In genomic region chr9:35814841-35815543, GRCh38 we compare ENCODE assay signal across 8 cellular contexts.
A peak's percentile ranks its signal among the peaks of the same experiment; 100 is the strongest.
DNase-seq lines count a peak whose midpoint lies in the region; ATAC-seq and FAIRE-seq lines count a peak whose summit lies in the region.

Gene HINT2, minus strand, starts transcription at chr9:35815042. Its CDS starts 63 bp downstream, at chr9:35814979.

- ATAC-seq in GM21367 (IDR thresholded peaks at IDR 0.05; ENCODE audit: unreplicated experiment) (peak; percentile 57), memory B cell (ENCODE audit: low read depth) (peak; percentile 75)
- peak; percentile 72 for ATAC-seq in effector memory CD8-positive, alpha-beta T cell (replicated peaks)

- peaks cover 0 to 6% of the 10 kb centered on the region in 2 donors for H3K27me3 Mint-ChIP-seq in effector memory CD8-positive, alpha-beta T cell
- no peaks in the 10 kb centered on the region for H3K27me3 Mint-ChIP-seq in memory B cell

- DNase-seq in COLO829 (ENCODE audit: low spot score) = peak; percentile 99
- peak; percentile 88 for DNase-seq in HTR-8/SVneo (ENCODE audit: insufficient read length, low spot score)
- DNase-seq in NOMO-1 treated with dmso at 0.1 percent for 144 hours (lab: John Stamatoyannopoulos, UW; ENCODE audit: unreplicated experiment) = peak; percentile 99
- peak; percentile 87 to 91 (median 90) for DNase-seq in activated CD8-positive, alpha-beta memory T cell treated with anti-CD3 and anti-CD28 coated beads for 48 hours (ENCODE audit: low read depth in 2 of 3, low spot score in 2 of 3)
- DNase-seq in effector memory CD8-positive, alpha-beta T cell = peak; percentile 94 to 97 (median 95)
- peak; percentile 89 to 94 for DNase-seq in memory B cell (ENCODE audit: low spot score in 2 of 2)
- DNase-seq in stimulated activated CD8-positive, alpha-beta memory T cell treated with anti-CD3 and anti-CD28 coated beads, Interleukin-12 subunit alpha, Interleukin-12 subunit beta, amount 100 ng/mL, for 24 hours (ENCODE audit: extremely low read depth) = peak; percentile 95

- peaks cover 28 to 29% of the 10 kb centered on the region in 2 donors for H3K4me1 Mint-ChIP-seq in effector memory CD8-positive, alpha-beta T cell (ENCODE audit: low read depth in 2 of 2)
- peaks cover 10% of the 10 kb centered on the region for H3K4me1 Mint-ChIP-seq in memory B cell

- H3K9me3 Mint-ChIP-seq in effector memory CD8-positive, alpha-beta T cell = peaks cover 0 to 1% of the 10 kb centered on the region in 2 donors
- peaks cover 1% of the 10 kb centered on the region for H3K9me3 Mint-ChIP-seq in memory B cell

- no peak for FAIRE-seq in HTR-8/SVneo (lab: Jason Lieb, UNC)

- peak within 1 kb of the TSS; percentile 85 to 87 for H3K27ac Mint-ChIP-seq in effector memory CD8-positive, alpha-beta T cell
- H3K27ac Mint-ChIP-seq in memory B cell = peak within 1 kb of the TSS; percentile 97

- peaks cover 20% of the 10 kb centered on the region for H3K36me3 Mint-ChIP-seq in effector memory CD8-positive, alpha-beta T cell (ENCODE audit: insufficient read depth)
- no peaks in the 10 kb centered on the region for H3K36me3 Mint-ChIP-seq in memory B cell

- H3K4me3 Mint-ChIP-seq in effector memory CD8-positive, alpha-beta T cell = peak within 1 kb of the TSS; percentile 83 to 92
- peak within 1 kb of the TSS; percentile 97 for H3K4me3 Mint-ChIP-seq in memory B cell

Comparison
In these comparisons a context has a peak if more than half of its experiments do, and no peak if none do; other contexts are left out.
1. Peak in every context shown above with its lines: DNase-seq and ATAC-seq.